18 cellular contexts compared by ENCODE assay signal in genomic region chr6:125004797-125005595, GRCh38.
"Had no signal": no experiment of that assay in that cellular context is flagged by ENCODE, and none has a peak within 500 bp of the region (broad histone marks: within the 10 kb centered on the region; RNA-seq: fewer than 3 reads in every experiment).

No MANE protein-coding gene starts in this region.

- ATAC-seq: naive thymus-derived CD4-positive, alpha-beta T cell had no signal

- H3K27ac ChIP-seq: dorsolateral prefrontal cortex, hepatocyte, neutrophil, sigmoid colon, skin epidermis, upper lobe of left lung, uterus had no signal

- H3K27ac Mint-ChIP-seq: naive thymus-derived CD4-positive, alpha-beta T cell had no signal

- H3K4me3 ChIP-seq: dorsolateral prefrontal cortex, hepatocyte, sigmoid colon, skin epidermis, upper lobe of left lung, uterus had no signal

- H3K4me2 ChIP-seq: hepatocyte had no signal

- H3K27me3 ChIP-seq: dorsolateral prefrontal cortex, hepatocyte, neutrophil, sigmoid colon, upper lobe of left lung, uterus had no signal

- H2AFZ ChIP-seq: hepatocyte had no signal

- H3K9me3 ChIP-seq: neutrophil, sigmoid colon, upper lobe of left lung, uterus had no signal

- H3K4me3 Mint-ChIP-seq: naive thymus-derived CD4-positive, alpha-beta T cell had no signal

- H3K36me3 ChIP-seq: neutrophil, sigmoid colon, upper lobe of left lung, uterus had no signal

- DNase-seq: cortex of kidney; dorsolateral prefrontal cortex; effector CD8-positive, alpha-beta T cell; foreskin melanocyte; head of caudate nucleus; kidney glomerular epithelial cell; mammary epithelial cell; naive thymus-derived CD4-positive, alpha-beta T cell; posterior cingulate gyrus; sigmoid colon; stimulated activated CD4-positive, alpha-beta T cell treated with anti-CD3 and anti-CD28 coated beads, Interleukin-12 subunit alpha, Interleukin-12 subunit beta, amount 100 ng/mL, for 4 hours; stimulated activated CD4-positive, alpha-beta T cell treated with anti-CD3 and anti-CD28 coated beads, Interleukin-2, amount 100 ng/mL, for 48 hours; stimulated activated naive CD4-positive, alpha-beta T cell treated with Interleukin-2 at 50 U/mL for 16 hours; upper lobe of left lung; uterus had no signal
